In the genomic region with DNA sequence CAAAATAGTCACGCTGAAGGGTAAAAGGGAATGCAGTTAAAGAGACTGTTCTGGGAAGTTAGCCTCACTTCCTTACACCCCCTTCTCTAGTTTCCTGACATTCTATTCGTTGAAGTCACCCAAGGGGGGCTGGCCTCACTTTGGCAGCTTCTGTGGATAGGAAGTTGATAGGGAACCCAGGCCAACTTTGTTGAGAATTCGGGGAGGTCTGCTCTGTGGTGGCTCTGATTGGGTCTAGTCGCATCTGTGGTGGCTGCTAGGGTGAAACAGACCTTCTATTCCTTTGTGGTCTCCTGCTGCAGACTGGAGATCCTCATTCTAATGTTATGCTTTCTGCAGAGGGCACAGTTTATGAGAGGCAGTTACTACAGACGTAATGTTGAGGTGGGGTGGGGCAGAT, we compare ENCODE assay signal across 19 cellular contexts. TPM values are rescaled to one million over a fixed set of nuclear protein-coding genes. Genes with fewer than 3 reads are reported as not detected.
DNase-seq lines count a peak whose midpoint lies in the region; ATAC-seq and TF ChIP-seq lines count a peak whose summit lies in the region.
"Had no signal": no experiment of that assay in that cellular context is flagged by ENCODE, and none has a peak within 500 bp of the region (broad histone marks: within the 10 kb centered on the region; RNA-seq: fewer than 3 reads in every experiment).

No MANE protein-coding gene starts in this region.

- H3K9me2 ChIP-seq in Loucy (replicated peaks; ENCODE audit: low read depth, low read length): no peaks in the 10 kb centered on the region

- H3K9me3 Mint-ChIP-seq in activated CD4-positive, alpha-beta T cell treated with anti-CD3 and anti-CD28 coated beads, Interleukin-2, amount 10 ng/mL, durations not matched to agents 24 days and 14 days: peaks cover 7% of the 10 kb centered on the region
- H3K9me3 Mint-ChIP-seq in activated CD8-positive, alpha-beta T cell treated with anti-CD3 and anti-CD28 coated beads, Interleukin-2, amount 10 ng/mL, durations not matched to agents 7 days and 5 days (ENCODE audit: insufficient read depth): peaks cover under 1% of the 10 kb centered on the region
- peaks cover 0 to 5% (median 0%) of the 10 kb centered on the region in 7 donors for H3K9me3 Mint-ChIP-seq in naive B cell
- H3K9me3 Mint-ChIP-seq: effector memory CD8-positive, alpha-beta T cell had no signal

- no peaks in the 10 kb centered on the region for H3K27me3 ChIP-seq in Loucy (ENCODE audit: insufficient read depth, low read length, poor library complexity, severe bottlenecking)

- intact Hi-C loops in activated CD4-positive, alpha-beta T cell treated with anti-CD3 and anti-CD28 coated beads, Interleukin-2, amount 10 ng/mL, durations not matched to agents 24 days and 14 days (cut with micrococcal nuclease): no loop called here

- no peaks in the 10 kb centered on the region for H3K27me3 Mint-ChIP-seq in activated CD4-positive, alpha-beta T cell treated with anti-CD3 and anti-CD28 coated beads, Interleukin-2, amount 10 ng/mL, durations not matched to agents 24 days and 14 days
- no peaks in the 10 kb centered on the region for H3K27me3 Mint-ChIP-seq in activated CD8-positive, alpha-beta T cell treated with anti-CD3 and anti-CD28 coated beads, Interleukin-2, amount 10 ng/mL, durations not matched to agents 7 days and 5 days (ENCODE audit: low read depth)
- peaks cover 0 to 5% (median 3%) of the 10 kb centered on the region in 3 donors for H3K27me3 Mint-ChIP-seq in naive B cell
- H3K27me3 Mint-ChIP-seq: effector memory CD8-positive, alpha-beta T cell had no signal

- H3K36me3 ChIP-seq in Loucy (ENCODE audit: insufficient read depth, low read length): no peaks in the 10 kb centered on the region

- peaks cover 90% of the 10 kb centered on the region for H3K4me1 ChIP-seq in Loucy (ENCODE audit: insufficient read depth, low read length, poor library complexity, severe bottlenecking)
- H3K4me1 ChIP-seq: A549 had no signal

- H3K27ac Mint-ChIP-seq in activated CD4-positive, alpha-beta T cell treated with anti-CD3 and anti-CD28 coated beads, Interleukin-2, amount 10 ng/mL, durations not matched to agents 24 days and 14 days: peak overlapping the region; percentile 89
- H3K27ac Mint-ChIP-seq in activated CD8-positive, alpha-beta T cell treated with anti-CD3 and anti-CD28 coated beads, Interleukin-2, amount 10 ng/mL, durations not matched to agents 7 days and 5 days: peak overlapping the region; percentile 94
- H3K27ac Mint-ChIP-seq in naive B cell: peak overlapping the region in 2 of 6 donors; percentile 60 to 67

- peaks cover 29% of the 10 kb centered on the region for H3F3A ChIP-seq in Loucy (ENCODE audit: low read depth)

- peak overlapping the region; percentile 59 for H3K4me3 ChIP-seq in Loucy (ENCODE audit: low read length, poor library complexity, severe bottlenecking)
- H3K4me3 ChIP-seq: A549 had no signal

- H3K4me1 Mint-ChIP-seq in activated CD4-positive, alpha-beta T cell treated with anti-CD3 and anti-CD28 coated beads, Interleukin-2, amount 10 ng/mL, durations not matched to agents 24 days and 14 days: peaks cover 78% of the 10 kb centered on the region
- peaks cover 91% of the 10 kb centered on the region for H3K4me1 Mint-ChIP-seq in activated CD8-positive, alpha-beta T cell treated with anti-CD3 and anti-CD28 coated beads, Interleukin-2, amount 10 ng/mL, durations not matched to agents 7 days and 5 days (ENCODE audit: low read depth)
- H3K4me1 Mint-ChIP-seq in naive B cell: peaks cover 33 to 50% (median 42%) of the 10 kb centered on the region in 3 donors

- peak; percentile 72 for DNase-seq in activated CD4-positive, alpha-beta T cell treated with anti-CD3 and anti-CD28 coated beads, Interleukin-2, amount 10 ng/mL, durations not matched to agents 24 days and 14 days
- DNase-seq in activated CD4-positive, alpha-beta T cell treated with anti-CD3 and anti-CD28 coated beads for 1 hour: no peak
- DNase-seq in activated CD8-positive, alpha-beta T cell treated with anti-CD3 and anti-CD28 coated beads, Interleukin-2, amount 10 ng/mL, durations not matched to agents 7 days and 5 days: peak; percentile 59
- no peak for DNase-seq in naive B cell
- DNase-seq in stimulated activated CD4-positive, alpha-beta T cell treated with anti-CD3 and anti-CD28 coated beads, Interleukin-4, amount 100 ng/mL, for 1 hour: no peak
- DNase-seq in NCI-H1417 treated with DMSO at 0.1 percent for 48 hours (lab: John Stamatoyannopoulos, UW): no peak
- DNase-seq: activated CD4-positive, alpha-beta T cell treated with anti-CD3 and anti-CD28 coated beads, Interleukin-2, amount 50 U/mL, for 1 hour; COR-L47; effector memory CD8-positive, alpha-beta T cell; GOT3; mesenchymal stem cell; NCI-H1417; nucleus accumbens; stimulated activated naive CD4-positive, alpha-beta T cell treated with Interleukin-2 at 50 U/mL for 16 hours had no signal

- peak; percentile 19 for ATAC-seq in activated CD8-positive, alpha-beta T cell treated with anti-CD3 and anti-CD28 coated beads, Interleukin-2, amount 10 ng/mL, durations not matched to agents 7 days and 5 days
- ATAC-seq in naive B cell (ENCODE audit: low read depth in 2 of 2) (peak; percentile 20), GM18861 (IDR thresholded peaks at IDR 0.05; ENCODE audit: unreplicated experiment) (no peak)
- ATAC-seq: A549; effector memory CD8-positive, alpha-beta T cell; HepG2 had no signal

- H3K79me2 ChIP-seq in Loucy (ENCODE audit: insufficient read depth, low read length): no peaks in the 10 kb centered on the region

- TF ChIP-seq CTCF in Loucy (conservative IDR thresholded peaks at IDR 0.05; ENCODE audit: low read length): no peak

- H3K36me3 Mint-ChIP-seq in activated CD4-positive, alpha-beta T cell treated with anti-CD3 and anti-CD28 coated beads, Interleukin-2, amount 10 ng/mL, durations not matched to agents 24 days and 14 days (ENCODE audit: low read depth): peaks cover 10% of the 10 kb centered on the region
- H3K36me3 Mint-ChIP-seq in activated CD8-positive, alpha-beta T cell treated with anti-CD3 and anti-CD28 coated beads, Interleukin-2, amount 10 ng/mL, durations not matched to agents 7 days and 5 days (ENCODE audit: low read depth): peaks cover 16% of the 10 kb centered on the region
- no peaks in the 10 kb centered on the region for H3K36me3 Mint-ChIP-seq in naive B cell

- no peaks in the 10 kb centered on the region for H3K9me3 ChIP-seq in Loucy (ENCODE audit: insufficient read depth, low read depth, low read length)
- H3K9me3 ChIP-seq: A549 had no signal

- H2AFZ ChIP-seq in Loucy (ENCODE audit: low read length): no peak overlapping the region

- H3K4me2 ChIP-seq in Loucy (ENCODE audit: low read depth, low read length, poor library complexity, severe bottlenecking): peak overlapping the region; percentile 87
- H3K4me2 ChIP-seq: A549 had no signal

- peak overlapping the region; percentile 60 for H3K4me3 Mint-ChIP-seq in activated CD4-positive, alpha-beta T cell treated with anti-CD3 and anti-CD28 coated beads, Interleukin-2, amount 10 ng/mL, durations not matched to agents 24 days and 14 days
- peak overlapping the region; percentile 47 for H3K4me3 Mint-ChIP-seq in activated CD8-positive, alpha-beta T cell treated with anti-CD3 and anti-CD28 coated beads, Interleukin-2, amount 10 ng/mL, durations not matched to agents 7 days and 5 days
- peak overlapping the region in 2 of 8 donors; percentile 33 to 76 for H3K4me3 Mint-ChIP-seq in naive B cell

- CTCF ChIA-PET in activated CD8-positive, alpha-beta T cell treated with anti-CD3 and anti-CD28 coated beads, Interleukin-2, amount 10 ng/mL, durations not matched to agents 7 days and 5 days (lab: Charles Lee): interaction anchor here (1.1 to 7.6 kb wide), 7 partner anchors 10 to 57 kb away, joined by 4 to 54 read pairs (median 12); a partner anchor contains a TSS

- POLR2A ChIA-PET in activated CD8-positive, alpha-beta T cell treated with anti-CD3 and anti-CD28 coated beads, Interleukin-2, amount 10 ng/mL, durations not matched to agents 7 days and 5 days (lab: Charles Lee): interaction anchor here (4.6 kb wide), 1 partner anchor 11 kb away, joined by 26 read pairs; no protein-coding TSS in a partner anchor

- H3K9ac ChIP-seq in Loucy (ENCODE audit: low read depth, low read length, poor library complexity, severe bottlenecking): peak overlapping the region; percentile 72

- no peaks in the 10 kb centered on the region for H4K20me1 ChIP-seq in Loucy (ENCODE audit: insufficient read depth, low read length, poor library complexity, severe bottlenecking)

RNA-seq across cellular contexts. Expression of a gene that starts 28.8 kb away (rescaled TPM):
- total RNA-seq in activated CD4-positive, alpha-beta T cell treated with anti-CD3 and anti-CD28 coated beads, Interleukin-2, amount 10 ng/mL, durations not matched to agents 24 days and 14 days: 4,455 and 4,487 TPM in 2 replicates
- 100 to 1,000 TPM; 354 to 368 TPM for total RNA-seq in activated CD8-positive, alpha-beta T cell treated with anti-CD3 and anti-CD28 coated beads, Interleukin-2, amount 10 ng/mL, durations not matched to agents 7 days and 5 days
- 1 to 10 TPM; 1.1 to 3.2 (median 2.6) TPM for polyA plus RNA-seq in naive B cell (ENCODE audit: low read depth in 6 of 6)
- total RNA-seq: HepG2, NCI-H460 had no signal
- polyA plus RNA-seq: A549 had no signal

RNA-seq across cellular contexts. Expression of a gene that starts 53.3 kb away (rescaled TPM):
- 24.3 and 25.2 TPM in 2 replicates for total RNA-seq in activated CD4-positive, alpha-beta T cell treated with anti-CD3 and anti-CD28 coated beads, Interleukin-2, amount 10 ng/mL, durations not matched to agents 24 days and 14 days
- 1 to 10 TPM; 9.0 to 9.9 TPM for total RNA-seq in activated CD8-positive, alpha-beta T cell treated with anti-CD3 and anti-CD28 coated beads, Interleukin-2, amount 10 ng/mL, durations not matched to agents 7 days and 5 days
- 1 to 10 TPM in 4 of 6 donors, under 1 TPM in 1, not detected in 1; 0.65 to 4.0 (median 2.3) TPM for polyA plus RNA-seq in naive B cell (ENCODE audit: low read depth in 6 of 6)
- total RNA-seq: HepG2, NCI-H460 had no signal
- polyA plus RNA-seq: A549 had no signal

Comparison
In these comparisons a context has a peak if more than half of its experiments do, and no peak if none do; other contexts are left out.
1. DNase-seq: peak in activated CD4-positive, alpha-beta T cell treated with anti-CD3 and anti-CD28 coated beads, Interleukin-2, amount 10 ng/mL, durations not matched to agents 24 days and 14 days (single experiment) and activated CD8-positive, alpha-beta T cell treated with anti-CD3 and anti-CD28 coated beads, Interleukin-2, amount 10 ng/mL, durations not matched to agents 7 days and 5 days (single experiment); none in activated CD4-positive, alpha-beta T cell treated with anti-CD3 and anti-CD28 coated beads for 1 hour (single experiment), naive B cell (single experiment), stimulated activated CD4-positive, alpha-beta T cell treated with anti-CD3 and anti-CD28 coated beads, Interleukin-4, amount 100 ng/mL, for 1 hour (single experiment) and NCI-H1417 treated with DMSO at 0.1 percent for 48 hours (single experiment).
2. RNA of a gene that starts 28.8 kb away (total RNA-seq): 4,455 to 4,487 TPM in activated CD4-positive, alpha-beta T cell treated with anti-CD3 and anti-CD28 coated beads, Interleukin-2, amount 10 ng/mL, durations not matched to agents 24 days and 14 days; 354 to 368 TPM in activated CD8-positive, alpha-beta T cell treated with anti-CD3 and anti-CD28 coated beads, Interleukin-2, amount 10 ng/mL, durations not matched to agents 7 days and 5 days; every median in the first group is over 10 times any median in the second.